In the genomic region with DNA sequence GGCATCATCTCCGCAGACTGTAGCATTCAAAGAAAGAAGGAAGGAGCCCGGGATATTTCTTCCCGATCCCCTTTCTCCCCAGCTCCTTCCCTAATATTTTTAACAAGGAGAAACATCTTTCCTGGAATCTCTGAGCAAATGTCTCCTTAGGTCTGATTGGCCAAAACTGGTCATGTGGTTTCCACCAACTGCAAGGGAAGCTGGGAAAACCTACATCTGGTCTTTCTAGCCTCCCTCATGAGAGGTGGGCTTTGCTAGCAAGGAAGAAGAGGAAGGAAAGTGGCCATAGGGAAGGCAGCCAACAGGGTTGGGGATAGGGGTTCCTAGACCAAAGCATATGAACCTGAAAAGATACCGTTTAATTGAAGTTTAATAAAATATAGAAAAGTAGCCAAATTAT, we compare ENCODE assay signal across 33 cellular contexts. TPM values are rescaled to one million over a fixed set of nuclear protein-coding genes. Genes with fewer than 3 reads are reported as not detected.
"Had no signal": no experiment of that assay in that cellular context is flagged by ENCODE, and none has a peak within 500 bp of the region (broad histone marks: within the 10 kb centered on the region; RNA-seq: fewer than 3 reads in every experiment).

No MANE protein-coding gene starts in this region.

- H3K9ac ChIP-seq: KMS-11 had no signal

- H3K36me3 ChIP-seq: Peyer's patch had no signal

- H3K4me3 ChIP-seq: Peyer's patch, SK-N-MC had no signal

- H3K4me1 ChIP-seq: Peyer's patch had no signal

- H3K27me3 Mint-ChIP-seq: IgD-negative memory B cell had no signal

- H3K4me3 Mint-ChIP-seq: activated B cell treated with CpG ODN at 0.5 μM for 24 hours; activated CD4-positive, alpha-beta T cell treated with anti-CD3 and anti-CD28 coated beads, Interleukin-2, amount 10 ng/mL, durations not matched to agents 24 days and 14 days; activated CD8-positive, alpha-beta T cell treated with anti-CD3 and anti-CD28 coated beads, Interleukin-2, amount 10 ng/mL, durations not matched to agents 7 days and 5 days; activated naive CD4-positive, alpha-beta T cell treated with anti-CD3 and anti-CD28 coated beads, Interleukin-2, amount 10 ng/mL, durations not matched to agents 7 days and 5 days; activated naive CD8-positive, alpha-beta T cell; activated naive CD8-positive, alpha-beta T cell treated with anti-CD3 and anti-CD28 coated beads, Interleukin-2, amount 50 U/mL, for 24 hours; activated T-cell treated with anti-CD3 and anti-CD28 coated beads, Interleukin-2, amount 50 U/mL, for 4 hours; brain; IgD-negative memory B cell; T-helper 2 cell treated with Interferon-gamma antibody and Interleukin-4, amounts not matched to agents 5 μg/mL and 100 μg/mL, for 36 hours had no signal

- H3K27me3 ChIP-seq: Peyer's patch had no signal

- H3K9me3 Mint-ChIP-seq: activated CD4-positive, alpha-beta T cell treated with anti-CD3 and anti-CD28 coated beads, Interleukin-2, amount 10 ng/mL, durations not matched to agents 24 days and 14 days; activated naive CD4-positive, alpha-beta T cell treated with anti-CD3 and anti-CD28 coated beads, Interleukin-2, amount 10 ng/mL, durations not matched to agents 7 days and 5 days; activated naive CD8-positive, alpha-beta T cell treated with anti-CD3 and anti-CD28 coated beads, Interleukin-2, amount 50 U/mL, for 24 hours; activated T-cell treated with anti-CD3 and anti-CD28 coated beads, Interleukin-2, amount 50 U/mL, for 4 hours; T-helper 2 cell treated with Interferon-gamma antibody and Interleukin-4, amounts not matched to agents 5 μg/mL and 100 μg/mL, for 36 hours had no signal

- H3K4me1 Mint-ChIP-seq: activated CD4-positive, alpha-beta T cell treated with anti-CD3 and anti-CD28 coated beads, Interleukin-2, amount 10 ng/mL, durations not matched to agents 24 days and 14 days; activated naive CD4-positive, alpha-beta T cell treated with anti-CD3 and anti-CD28 coated beads, Interleukin-2, amount 10 ng/mL, durations not matched to agents 7 days and 5 days; activated naive CD8-positive, alpha-beta T cell treated with anti-CD3 and anti-CD28 coated beads, Interleukin-2, amount 50 U/mL, for 24 hours had no signal

- H3K27ac Mint-ChIP-seq: activated B cell treated with CpG ODN at 0.5 μM for 24 hours; activated CD4-positive, alpha-beta T cell treated with anti-CD3 and anti-CD28 coated beads, Interleukin-2, amount 10 ng/mL, durations not matched to agents 24 days and 14 days; activated CD8-positive, alpha-beta T cell treated with anti-CD3 and anti-CD28 coated beads, Interleukin-2, amount 10 ng/mL, durations not matched to agents 7 days and 5 days; activated naive CD4-positive, alpha-beta T cell treated with anti-CD3 and anti-CD28 coated beads, Interleukin-2, amount 10 ng/mL, durations not matched to agents 7 days and 5 days; activated naive CD8-positive, alpha-beta T cell; activated naive CD8-positive, alpha-beta T cell treated with anti-CD3 and anti-CD28 coated beads, Interleukin-2, amount 50 U/mL, for 24 hours; IgD-negative memory B cell; T-helper 2 cell treated with Interferon-gamma antibody and Interleukin-4, amounts not matched to agents 5 μg/mL and 100 μg/mL, for 36 hours had no signal

- DNase-seq: activated B cell treated with CpG ODN at 0.5 μM for 24 hours; activated CD4-positive, alpha-beta T cell treated with anti-CD3 and anti-CD28 coated beads, Interleukin-2, amount 10 ng/mL, durations not matched to agents 24 days and 14 days; activated CD4-positive, alpha-beta T cell treated with anti-CD3 and anti-CD28 coated beads, Interleukin-2, amount 50 U/mL, for 4 hours; activated CD8-positive, alpha-beta T cell treated with anti-CD3 and anti-CD28 coated beads, Interleukin-2, amount 10 ng/mL, durations not matched to agents 7 days and 5 days; activated effector memory CD4-positive, alpha-beta T cell treated with Interleukin-2 at 50 U/mL for 16 hours; activated naive CD4-positive, alpha-beta T cell treated with anti-CD3 and anti-CD28 coated beads, Interleukin-2, amount 10 ng/mL, durations not matched to agents 7 days and 5 days; activated naive CD8-positive, alpha-beta T cell treated with anti-CD3 and anti-CD28 coated beads, Interleukin-2, amount 50 U/mL, for 24 hours; activated T-cell treated with anti-CD3 and anti-CD28 coated beads, Interleukin-2, amount 50 U/mL, for 4 hours; anterior cingulate cortex; caudate nucleus; cerebellar nuclear complex; NCI-H1417; NCI-H146; NCI-H187 treated with DMSO at 0.1 percent for 48 hours; NCI-H2081 treated with DMSO at 0.1 percent for 48 hours; NCI-H510A; NCI-H526; NCI-H748 treated with DMSO at 0.1 percent for 48 hours; NK-92 treated with Interleukin-12 subunit alpha and Interleukin-12 subunit beta, amount 100 ng/mL, for 24 hours; PC-3; Peyer's patch; Right ventricle myocardium superior; RPMI8226 had no signal

- H3K27ac ChIP-seq: KMS-11, Peyer's patch, SK-N-MC had no signal

- H3K9me3 ChIP-seq: Peyer's patch had no signal

- H3K36me3 Mint-ChIP-seq: activated naive CD4-positive, alpha-beta T cell treated with anti-CD3 and anti-CD28 coated beads, Interleukin-2, amount 10 ng/mL, durations not matched to agents 7 days and 5 days; activated naive CD8-positive, alpha-beta T cell; brain; IgD-negative memory B cell had no signal

RNA-seq across cellular contexts. Expression of a gene that starts 46.3 kb away (rescaled TPM):
- total RNA-seq: activated CD4-positive, alpha-beta T cell treated with anti-CD3 and anti-CD28 coated beads, Interleukin-2, amount 10 ng/mL, durations not matched to agents 24 days and 14 days; activated CD8-positive, alpha-beta T cell treated with anti-CD3 and anti-CD28 coated beads, Interleukin-2, amount 10 ng/mL, durations not matched to agents 7 days and 5 days; activated T-cell treated with anti-CD3 and anti-CD28 coated beads, Interleukin-2, amount 50 U/mL, for 4 hours; bronchial epithelial cell; LHCN-M2; M059J; PC-3; Right ventricle myocardium superior; T-helper 1 cell treated with Interleukin-12 subunit alpha and Interleukin-12 subunit beta and Interleukin-4 antibody, amounts not matched to agents 30 ng/mL and 1 ng/mL, for 36 hours had no signal
- polyA plus RNA-seq: IgD-negative memory B cell had no signal

RNA-seq across cellular contexts. Expression of a gene that starts 46.4 kb away (rescaled TPM):
- total RNA-seq: activated CD4-positive, alpha-beta T cell treated with anti-CD3 and anti-CD28 coated beads, Interleukin-2, amount 10 ng/mL, durations not matched to agents 24 days and 14 days; activated CD8-positive, alpha-beta T cell treated with anti-CD3 and anti-CD28 coated beads, Interleukin-2, amount 10 ng/mL, durations not matched to agents 7 days and 5 days; activated T-cell treated with anti-CD3 and anti-CD28 coated beads, Interleukin-2, amount 50 U/mL, for 4 hours; bronchial epithelial cell; PC-3; T-helper 1 cell treated with Interleukin-12 subunit alpha and Interleukin-12 subunit beta and Interleukin-4 antibody, amounts not matched to agents 30 ng/mL and 1 ng/mL, for 36 hours had no signal
- polyA plus RNA-seq: IgD-negative memory B cell had no signal

RNA-seq across cellular contexts. Expression of a gene that starts 51.2 kb away (rescaled TPM):
- total RNA-seq: activated CD4-positive, alpha-beta T cell treated with anti-CD3 and anti-CD28 coated beads, Interleukin-2, amount 10 ng/mL, durations not matched to agents 24 days and 14 days; activated T-cell treated with anti-CD3 and anti-CD28 coated beads, Interleukin-2, amount 50 U/mL, for 4 hours; bronchial epithelial cell; LHCN-M2; PC-3; Right ventricle myocardium superior; T-helper 1 cell treated with Interleukin-12 subunit alpha and Interleukin-12 subunit beta and Interleukin-4 antibody, amounts not matched to agents 30 ng/mL and 1 ng/mL, for 36 hours had no signal
- polyA plus RNA-seq: IgD-negative memory B cell had no signal
